Comparison of ENCODE assay signal across 8 cellular contexts in the genomic region with DNA sequence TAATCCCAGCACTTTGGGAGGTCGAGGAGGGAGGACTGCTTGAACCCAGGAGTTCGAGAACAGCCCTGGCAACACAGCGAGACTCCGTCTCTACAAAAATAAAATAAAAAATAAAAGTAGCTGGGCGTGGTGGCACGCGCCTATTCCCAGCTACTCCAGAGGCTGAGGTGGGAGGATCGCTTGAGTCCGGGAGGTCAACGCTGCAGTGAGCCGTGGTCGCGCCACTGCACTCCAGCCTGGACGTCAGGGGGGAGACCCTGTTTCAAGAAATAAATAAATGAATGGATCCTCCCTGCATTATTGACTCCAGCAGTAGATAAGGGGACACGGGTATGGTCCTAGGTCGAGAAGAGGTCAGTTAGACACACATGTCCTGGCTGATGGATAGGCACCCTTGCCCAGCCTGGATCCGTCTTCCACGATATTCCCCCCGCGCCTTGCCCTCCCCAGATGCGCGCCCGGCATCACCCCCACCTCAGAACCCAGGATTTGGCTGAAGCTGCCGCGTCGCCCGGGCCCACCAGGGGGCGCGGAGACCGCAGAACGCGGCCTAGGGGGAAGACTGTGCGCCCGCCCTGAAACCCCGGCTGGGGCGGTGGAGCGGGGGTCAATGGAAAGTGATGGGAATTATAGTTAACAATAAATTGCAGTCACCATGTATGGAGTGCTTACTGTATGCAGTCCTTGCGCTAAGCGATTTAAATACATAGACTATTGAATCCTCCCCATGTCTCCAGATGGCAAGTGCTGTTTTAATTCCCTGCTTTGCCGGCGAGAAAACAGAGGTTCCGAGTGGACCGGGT. TPM values are rescaled to one million over a fixed set of nuclear protein-coding genes. Genes with fewer than 3 reads are reported as not detected.
A peak's percentile ranks its signal among the peaks of the same experiment; 100 is the strongest.
DNase-seq lines count a peak whose midpoint lies in the region; ATAC-seq and TF ChIP-seq lines count a peak whose summit lies in the region.

No MANE protein-coding gene starts in this region.

- H3K9me3 ChIP-seq in SJSA1 (replicated peaks) (no peaks in the 10 kb centered on the region), neuronal stem cell (replicated peaks in 1 of 2; ENCODE audit: control insufficient read depth in 2 of 2, insufficient read depth in 1 of 2, low read depth in 1 of 2, low read length in 2 of 2) (peaks cover 0 to 2% of the 10 kb centered on the region in 2 donors)

- H3K36me3 ChIP-seq in SJSA1 (0 out of 2 replicates have a peak, but pooled peaks cover 4% of the 10 kb centered on the region), neuronal stem cell (replicated peaks in 1 of 2; ENCODE audit: control insufficient read depth in 2 of 2, insufficient read depth in 2 of 2, low read length in 2 of 2) (peaks cover 0 to 2% of the 10 kb centered on the region in 2 donors)

- H3K14ac ChIP-seq in neuronal stem cell (ENCODE audit: low read length) = no peak overlapping the region

- H3K36me3 Mint-ChIP-seq in activated naive CD4-positive, alpha-beta T cell treated with anti-CD3 and anti-CD28 coated beads, Interleukin-2, amount 10 ng/mL, durations not matched to agents 7 days and 5 days = no peaks in the 10 kb centered on the region

- H3K79me1 ChIP-seq in neuronal stem cell (ENCODE audit: low read depth, low read length) = no peaks in the 10 kb centered on the region

- peak overlapping the region; percentile 21 for H2BK15ac ChIP-seq in neuronal stem cell (ENCODE audit: low read length)

- TF ChIP-seq CTCF in GM12873 (IDR thresholded peaks at IDR 0.05; ENCODE audit: insufficient read depth, low read depth, low read length, missing control alignments) (peak; percentile 85), LNCAP (IDR thresholded peaks at IDR 0.05) (peak; percentile 98)

- no peak overlapping the region for H2BK120ac ChIP-seq in neuronal stem cell (ENCODE audit: low read depth, low read length)

- H2BK5ac ChIP-seq in neuronal stem cell (ENCODE audit: low read length) = peak overlapping the region; percentile 24

- no peak overlapping the region for H3K9ac ChIP-seq in neuronal stem cell (ENCODE audit: low read depth, low read length, poor library complexity)

- H4K91ac ChIP-seq in neuronal stem cell (ENCODE audit: low read depth, low read length, poor library complexity) = no peak overlapping the region

- H3K27me3 Mint-ChIP-seq in activated naive CD4-positive, alpha-beta T cell treated with anti-CD3 and anti-CD28 coated beads, Interleukin-2, amount 10 ng/mL, durations not matched to agents 7 days and 5 days = peaks cover 12% of the 10 kb centered on the region

- H4K8ac ChIP-seq in neuronal stem cell (ENCODE audit: low read depth, low read length) = no peak overlapping the region

- H2AFZ ChIP-seq in neuronal stem cell (ENCODE audit: low read length) = peak overlapping the region; percentile 94

- H3K4me3 ChIP-seq in SJSA1 = peak overlapping the region; percentile 42
- peak overlapping the region; percentile 61 to 81 for H3K4me3 ChIP-seq in neuronal stem cell (ENCODE audit: low read length in 2 of 2)

- H3K4ac ChIP-seq in neuronal stem cell (ENCODE audit: low read length) = no peak overlapping the region

- DNase-seq in SJSA1 (ENCODE audit: low read depth in 1 of 2, low spot score in 2 of 2) (peak; percentile 80 to 85), globus pallidus (ENCODE audit: low spot score) (peak; percentile 78), neuronal stem cell (ENCODE audit: low spot score) (no peak)
- DNase-seq in activated naive CD4-positive, alpha-beta T cell treated with anti-CD3 and anti-CD28 coated beads, Interleukin-2, amount 10 ng/mL, durations not matched to agents 7 days and 5 days = peak; percentile 85

- H3K9me3 Mint-ChIP-seq in activated naive CD4-positive, alpha-beta T cell treated with anti-CD3 and anti-CD28 coated beads, Interleukin-2, amount 10 ng/mL, durations not matched to agents 7 days and 5 days = no peaks in the 10 kb centered on the region

- peaks cover 51% of the 10 kb centered on the region for H3K4me1 Mint-ChIP-seq in activated naive CD4-positive, alpha-beta T cell treated with anti-CD3 and anti-CD28 coated beads, Interleukin-2, amount 10 ng/mL, durations not matched to agents 7 days and 5 days

- peak overlapping the region; percentile 27 for H3K18ac ChIP-seq in neuronal stem cell (ENCODE audit: low read length)

- no peak for ATAC-seq in GM21786 (IDR thresholded peaks at IDR 0.05; ENCODE audit: unreplicated experiment)

- H3K27ac Mint-ChIP-seq in activated naive CD4-positive, alpha-beta T cell treated with anti-CD3 and anti-CD28 coated beads, Interleukin-2, amount 10 ng/mL, durations not matched to agents 7 days and 5 days = peak overlapping the region; percentile 77

- WGBS in neuronal stem cell (ENCODE audit: extremely low coverage in 2 of 2, insufficient read length in 2 of 2, insufficient replicate concordance in 1 of 2), 2 donors = no CpG with 5 or more reads among the region's 43 CpGs

- peaks cover 39% of the 10 kb centered on the region for H3K4me1 ChIP-seq in SJSA1 (replicated peaks)
- peaks cover 19 to 21% of the 10 kb centered on the region in 2 donors for H3K4me1 ChIP-seq in neuronal stem cell (ENCODE audit: control insufficient read depth in 2 of 2, insufficient read depth in 1 of 2, low read depth in 1 of 2, low read length in 2 of 2)

- H2BK12ac ChIP-seq in neuronal stem cell (ENCODE audit: low read length) = peak overlapping the region; percentile 24

- H3K27me3 ChIP-seq in SJSA1 (replicated peaks) (no peaks in the 10 kb centered on the region), neuronal stem cell (ENCODE audit: control insufficient read depth in 3 of 3, insufficient read depth in 3 of 3, low read depth in 1 of 3, low read length in 3 of 3) (peaks cover 0 to 3% (median 0%) of the 10 kb centered on the region in 3 experiments)

- CTCF ChIA-PET in activated naive CD4-positive, alpha-beta T cell treated with anti-CD3 and anti-CD28 coated beads, Interleukin-2, amount 10 ng/mL, durations not matched to agents 7 days and 5 days (lab: Charles Lee) = interaction anchor here (0.9 to 30.6 kb wide), 11 partner anchors 8 to 70 kb away, joined by 3 to 706 read pairs (median 4); a partner anchor contains a TSS

- no peak overlapping the region for H3K23ac ChIP-seq in neuronal stem cell (ENCODE audit: low read depth, low read length, poor library complexity)

- H3K4me2 ChIP-seq in neuronal stem cell (ENCODE audit: insufficient read depth, low read length, poor library complexity, severe bottlenecking) = peak overlapping the region; percentile 97

- H3K27ac ChIP-seq in SJSA1 (peak overlapping the region; percentile 62; the same call in 1 of the 2 replicates), neuronal stem cell (replicated peaks; ENCODE audit: low read length) (no peak overlapping the region), temporal lobe (ENCODE audit: low read depth, low read length) (peak overlapping the region; percentile 94)

- H2AK5ac ChIP-seq in neuronal stem cell (ENCODE audit: low read depth, low read length) = peak overlapping the region; percentile 68

- peak overlapping the region; percentile 80 for H3K4me3 Mint-ChIP-seq in activated naive CD4-positive, alpha-beta T cell treated with anti-CD3 and anti-CD28 coated beads, Interleukin-2, amount 10 ng/mL, durations not matched to agents 7 days and 5 days

RNA-seq across cellular contexts. Expression of a gene that starts 2.1 kb away (rescaled TPM):
- total RNA-seq in SJSA1 (2014; rRNA removed; shearing (Covaris generic)) = 12.4 and 27.5 TPM in 2 replicates
- polyA plus RNA-seq in neuronal stem cell (2013, experiment 1 of 2) = 15.5 TPM
- polyA plus RNA-seq in neuronal stem cell (2013, experiment 2 of 2) = 15.0 TPM
- total RNA-seq in temporal lobe = 18.9 TPM

RNA-seq across cellular contexts. Expression of a gene that starts 13.9 kb away (rescaled TPM):
- 112 and 115 TPM in 2 replicates for total RNA-seq in SJSA1 (2014; rRNA removed; shearing (Covaris generic))
- polyA plus RNA-seq in neuronal stem cell (2013, experiment 1 of 2) = 6.1 TPM
- 5.9 TPM for polyA plus RNA-seq in neuronal stem cell (2013, experiment 2 of 2)
- total RNA-seq in temporal lobe = 27.8 TPM

RNA-seq across cellular contexts. Expression of a gene that starts 24.2 kb away (rescaled TPM):
- 4.6 and 8.7 TPM in 2 replicates for total RNA-seq in SJSA1 (2014; rRNA removed; shearing (Covaris generic))
- 509 TPM for polyA plus RNA-seq in neuronal stem cell (2013, experiment 1 of 2)
- polyA plus RNA-seq in neuronal stem cell (2013, experiment 2 of 2) = 486 TPM
- total RNA-seq in temporal lobe = 235 TPM

RNA-seq across cellular contexts. Expression of a gene that starts 24.5 kb away (rescaled TPM):
- total RNA-seq in SJSA1 (2014; rRNA removed; shearing (Covaris generic)) = not detected in 2 replicates
- polyA plus RNA-seq in neuronal stem cell (2013, experiment 1 of 2) = 26.3 TPM
- polyA plus RNA-seq in neuronal stem cell (2013, experiment 2 of 2) = 22.2 TPM
- 0.25 TPM for total RNA-seq in temporal lobe

RNA-seq across cellular contexts. Expression of a gene that starts 25.8 kb away (rescaled TPM):
- 0.13 TPM in 1 of 2 replicates, not detected in the other for total RNA-seq in SJSA1 (2014; rRNA removed; shearing (Covaris generic))
- 0.03 TPM for polyA plus RNA-seq in neuronal stem cell (2013, experiment 1 of 2)
- 0.03 TPM for polyA plus RNA-seq in neuronal stem cell (2013, experiment 2 of 2)
- total RNA-seq in temporal lobe = under 0.01 TPM

Comparison
In these comparisons a context has a peak if more than half of its experiments do, and no peak if none do; other contexts are left out.
1. RNA of a gene that starts 24.2 kb away (total RNA-seq): 235 TPM in temporal lobe (single experiment); 4.6 to 8.7 TPM in SJSA1; every median in the first group is over 10 times any median in the second.